7 cellular contexts compared by ENCODE assay signal in genomic region chr19:29128203-29128602, GRCh38.
"Had no signal": no experiment of that assay in that cellular context is flagged by ENCODE, and none has a peak within 500 bp of the region (broad histone marks: within the 10 kb centered on the region; RNA-seq: fewer than 3 reads in every experiment).

No MANE protein-coding gene starts in this region.

- H2AFZ ChIP-seq: GM23338 had no signal

- H3K4me3 ChIP-seq: GM23338, HAP-1 had no signal

- H3K27ac ChIP-seq: KMS-11 had no signal

- H3K36me3 ChIP-seq: HAP-1 had no signal

- DNase-seq: H7, Karpas-422, KBM-7 had no signal

- H3K9ac ChIP-seq: KMS-11 had no signal

- ATAC-seq: GM23338, HCT116 had no signal

- H3K4me1 ChIP-seq: HAP-1 had no signal

- H3K4me2 ChIP-seq: GM23338, KMS-11 had no signal

- H3K9me3 ChIP-seq: HAP-1 had no signal
